ENCODE assay signal across 25 cellular contexts in genomic region chr10:121282264-121282663, GRCh38.
A peak's percentile ranks its signal among the peaks of the same experiment; 100 is the strongest.
DNase-seq lines count a peak whose midpoint lies in the region; ATAC-seq and TF ChIP-seq lines count a peak whose summit lies in the region.
"Had no signal": no experiment of that assay in that cellular context is flagged by ENCODE, and none has a peak within 500 bp of the region (broad histone marks: within the 10 kb centered on the region; RNA-seq: fewer than 3 reads in every experiment).

No MANE protein-coding gene starts in this region.

- H3K4me1 Mint-ChIP-seq in activated T-cell treated with anti-CD3 and anti-CD28 coated beads, Interleukin-2, amount 50 U/mL, for 4 hours (ENCODE audit: low read depth), result no peaks in the 10 kb centered on the region
- H3K4me1 Mint-ChIP-seq: CD14-positive monocyte; CD8-positive, alpha-beta memory T cell had no signal

- H3K27me3 Mint-ChIP-seq in activated T-cell treated with anti-CD3 and anti-CD28 coated beads, Interleukin-2, amount 50 U/mL, for 4 hours (ENCODE audit: low read depth), result no peaks in the 10 kb centered on the region
- H3K27me3 Mint-ChIP-seq: CD4-positive, alpha-beta T cell had no signal

- TF ChIP-seq CTCF in HEK293 (tag by site-specific recombination; IDR thresholded peaks at IDR 0.05) (no peak), colonic mucosa (IDR thresholded peaks at IDR 0.05) (no peak), transverse colon (IDR thresholded peaks at IDR 0.05) (no peak)

- in situ Hi-C loops in transverse colon (cut with MboI; ENCODE audit: low pct_ligation_motif_present in 1 of 4, low pct_unique_long_range_greater_than_20kb in 1 of 4, low sequenced_read_pairs in 3 of 4), result no loop called here

- H3K4me3 ChIP-seq in HEK293 (ENCODE audit: low read depth, low read length) (no peak overlapping the region), colonic mucosa (no peak overlapping the region), transverse colon (no peak overlapping the region)
- H3K4me3 ChIP-seq: A549; BLaER1 treated with 17β-estradiol and CSF1 and Interleukin-3, amounts not matched to agents 10 nM and 100 nM; GM12878; GM23338 had no signal

- TF ChIP-seq POLR2A in transverse colon (IDR thresholded peaks at IDR 0.05), result no peak

- H3K27me3 ChIP-seq in colonic mucosa (no peaks in the 10 kb centered on the region), transverse colon (no peaks in the 10 kb centered on the region)
- H3K27me3 ChIP-seq: BE2C; BLaER1 treated with 17β-estradiol and CSF1 and Interleukin-3, amounts not matched to agents 10 nM and 100 nM had no signal

- TF ChIP-seq EP300 in transverse colon (IDR thresholded peaks at IDR 0.05; ENCODE audit: low read depth), result no peak

- peak; percentile 63 for ATAC-seq in left colon
- no peak for ATAC-seq in activated T-cell treated with anti-CD3 and anti-CD28 coated beads, Interleukin-2, amount 50 U/mL, for 4 hours
- ATAC-seq: A549, GM12878, GM23338, HCT116 had no signal

- H3K27ac ChIP-seq in HEK293 (ENCODE audit: extremely low read depth, low read depth, low read length) (no peak overlapping the region), colonic mucosa (peak overlapping the region; percentile 60), transverse colon (peak overlapping the region; percentile 70 to 84 (median 75))
- H3K27ac ChIP-seq: A549; BLaER1 treated with 17β-estradiol and CSF1 and Interleukin-3, amounts not matched to agents 10 nM and 100 nM had no signal

- no peak for DNase-seq in colonic mucosa
- no peak for DNase-seq in left colon
- no peak for DNase-seq in transverse colon
- no peak for DNase-seq in activated T-cell treated with anti-CD3 and anti-CD28 coated beads, Interleukin-2, amount 50 U/mL, for 4 hours
- DNase-seq in NK-92 treated with Interleukin-12 subunit alpha and Interleukin-12 subunit beta, amount 100 ng/mL, for 24 hours (lab: John Stamatoyannopoulos, UW), result no peak
- DNase-seq in NCI-H1092 (lab: John Stamatoyannopoulos, UW), result no peak
- DNase-seq: 8988T; ACHN; AML-193; BE2C; CD4-positive, alpha-beta T cell; CD8-positive, alpha-beta memory T cell; DMS 273 treated with DMSO at 0.1 percent for 48 hours; DMS79; EL; GDM1; H9; HFFc6 had no signal

- intact Hi-C loops in colonic mucosa (cut with DNase I) (no loop called here), left colon (cut with DNase I, micrococcal nuclease) (no loop called here), transverse colon (cut with DNase I; ENCODE audit: low total_unique reads) (no loop called here)

- H3K4me1 ChIP-seq in HEK293 (ENCODE audit: control insufficient read depth, insufficient read depth, low read length), result peaks cover 10% of the 10 kb centered on the region
- no peaks in the 10 kb centered on the region for H3K4me1 ChIP-seq in colonic mucosa
- H3K4me1 ChIP-seq in transverse colon, result peaks cover 0 to 46% (median 14%) of the 10 kb centered on the region in 4 donors
- H3K4me1 ChIP-seq: A549; BLaER1 treated with 17β-estradiol and CSF1 and Interleukin-3, amounts not matched to agents 10 nM and 100 nM had no signal

- POLR2A ChIA-PET in HEK293 (lab: Yijun Ruan, JAX), result no interaction called here

- H3K36me3 Mint-ChIP-seq in activated T-cell treated with anti-CD3 and anti-CD28 coated beads, Interleukin-2, amount 50 U/mL, for 4 hours (ENCODE audit: insufficient read depth), result no peaks in the 10 kb centered on the region
- H3K36me3 Mint-ChIP-seq: CD14-positive monocyte; CD8-positive, alpha-beta memory T cell had no signal

- 35 to 50% methylated on average over 3 of the region's 3 CpGs for WGBS in transverse colon (ENCODE audit: low coverage in 1 of 2), 2 donors

- H3K9me3 Mint-ChIP-seq in activated T-cell treated with anti-CD3 and anti-CD28 coated beads, Interleukin-2, amount 50 U/mL, for 4 hours, result peaks cover 6% of the 10 kb centered on the region

- H3K4me3 Mint-ChIP-seq in activated T-cell treated with anti-CD3 and anti-CD28 coated beads, Interleukin-2, amount 50 U/mL, for 4 hours, result no peak overlapping the region
- H3K4me3 Mint-ChIP-seq: CD14-positive monocyte; CD4-positive, alpha-beta T cell; CD8-positive, alpha-beta memory T cell; GM23338; H9; HFFc6 had no signal

- no peaks in the 10 kb centered on the region for H3K36me3 ChIP-seq in HEK293 (ENCODE audit: control insufficient read depth in 2 of 2, insufficient read depth in 1 of 2, low read length in 2 of 2)
- no peaks in the 10 kb centered on the region for H3K36me3 ChIP-seq in colonic mucosa
- H3K36me3 ChIP-seq in transverse colon, result no peaks in the 10 kb centered on the region
- H3K36me3 ChIP-seq: BE2C; BLaER1 treated with 17β-estradiol and CSF1 and Interleukin-3, amounts not matched to agents 10 nM and 100 nM had no signal

- H3K9me3 ChIP-seq in HEK293 (ENCODE audit: control insufficient read depth, insufficient read depth, low read depth, low read length) (no peaks in the 10 kb centered on the region), colonic mucosa (no peaks in the 10 kb centered on the region), transverse colon (no peaks in the 10 kb centered on the region)
- H3K9me3 ChIP-seq: A549, BE2C had no signal

- H3K9ac ChIP-seq in colonic mucosa (ENCODE audit: low read depth in 2 of 2, low read length in 2 of 2), result no peak overlapping the region
- H3K9ac ChIP-seq: BLaER1 treated with 17β-estradiol and CSF1 and Interleukin-3, amounts not matched to agents 10 nM and 100 nM had no signal

- CTCF ChIA-PET in HEK293 (lab: Yijun Ruan, JAX), result interaction anchor here (0.7 kb wide), 1 partner anchor 501 kb away, joined by 4 read pairs; no protein-coding TSS in a partner anchor

TF ChIP-seq in HEK293, 187 proteins besides CTCF, POLR2A, EP300 and RAD21:
- TF ChIP-seq ZNF473 (tag by site-specific recombination; IDR thresholded peaks at IDR 0.05), result no peak
- TF ChIP-seq, protein P1, sequence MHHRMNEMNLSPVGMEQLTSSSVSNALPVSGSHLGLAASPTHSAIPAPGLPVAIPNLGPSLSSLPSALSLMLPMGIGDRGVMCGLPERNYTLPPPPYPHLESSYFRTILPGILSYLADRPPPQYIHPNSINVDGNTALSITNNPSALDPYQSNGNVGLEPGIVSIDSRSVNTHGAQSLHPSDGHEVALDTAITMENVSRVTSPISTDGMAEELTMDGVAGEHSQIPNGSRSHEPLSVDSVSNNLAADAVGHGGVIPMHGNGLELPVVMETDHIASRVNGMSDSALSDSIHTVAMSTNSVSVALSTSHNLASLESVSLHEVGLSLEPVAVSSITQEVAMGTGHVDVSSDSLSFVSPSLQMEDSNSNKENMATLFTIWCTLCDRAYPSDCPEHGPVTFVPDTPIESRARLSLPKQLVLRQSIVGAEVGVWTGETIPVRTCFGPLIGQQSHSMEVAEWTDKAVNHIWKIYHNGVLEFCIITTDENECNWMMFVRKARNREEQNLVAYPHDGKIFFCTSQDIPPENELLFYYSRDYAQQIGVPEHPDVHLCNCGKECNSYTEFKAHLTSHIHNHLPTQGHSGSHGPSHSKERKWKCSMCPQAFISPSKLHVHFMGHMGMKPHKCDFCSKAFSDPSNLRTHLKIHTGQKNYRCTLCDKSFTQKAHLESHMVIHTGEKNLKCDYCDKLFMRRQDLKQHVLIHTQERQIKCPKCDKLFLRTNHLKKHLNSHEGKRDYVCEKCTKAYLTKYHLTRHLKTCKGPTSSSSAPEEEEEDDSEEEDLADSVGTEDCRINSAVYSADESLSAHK (tag by site-specific recombination; IDR thresholded peaks at IDR 0.05), result 0 out of 2 replicates have a peak, but pooled peaks have one; percentile 26
